ENCODE assay signal across 8 cellular contexts in genomic region chr17:979539-980405, GRCh38. TPM values are rescaled to one million over a fixed set of nuclear protein-coding genes. Genes with fewer than 3 reads are reported as not detected.
DNase-seq lines count a peak whose midpoint lies in the region; ATAC-seq and TF ChIP-seq lines count a peak whose summit lies in the region.

TSS of gene NXN (minus strand) at chr17:979776.

- H3K36me3 ChIP-seq in duodenal mucosa (ENCODE audit: control insufficient read depth in 1 of 2, insufficient read depth in 2 of 2, low read length in 2 of 2) (no peaks in the 10 kb centered on the region), lung (ENCODE audit: control insufficient read depth in 2 of 2, insufficient read depth in 2 of 2, low read length in 2 of 2) (no peaks in the 10 kb centered on the region)

- peak within 1 kb of the TSS; percentile 38 to 56 for H3K9ac ChIP-seq in duodenal mucosa (ENCODE audit: low read depth in 1 of 2, low read length in 2 of 2)

- H3K9me3 ChIP-seq in duodenal mucosa (ENCODE audit: control insufficient read depth in 1 of 2, low read length in 2 of 2) (no peaks in the 10 kb centered on the region), lung (ENCODE audit: control insufficient read depth in 2 of 2, insufficient read depth in 1 of 2, low read length in 1 of 2) (no peaks in the 10 kb centered on the region)

- H3K4me1 Mint-ChIP-seq in activated CD4-positive, alpha-beta memory T cell treated with anti-CD3 and anti-CD28 coated beads, Interleukin-2, amount 10 ng/mL, durations not matched to agents 7 days and 5 days: peaks cover 16% of the 10 kb centered on the region

- H3K27me3 ChIP-seq in duodenal mucosa (ENCODE audit: control insufficient read depth in 1 of 2, insufficient read depth in 2 of 2, low read length in 2 of 2) (peaks cover 12 to 20% of the 10 kb centered on the region in 2 donors), lung (ENCODE audit: control insufficient read depth, insufficient read depth) (no peaks in the 10 kb centered on the region)

- H3K4me3 ChIP-seq in duodenal mucosa (ENCODE audit: low read depth in 1 of 2, low read length in 2 of 2): peak within 1 kb of the TSS; percentile 55 to 62
- H3K4me3 ChIP-seq in lung: peak within 1 kb of the TSS; percentile 82

- H3K27me3 Mint-ChIP-seq in activated CD4-positive, alpha-beta memory T cell treated with anti-CD3 and anti-CD28 coated beads, Interleukin-2, amount 10 ng/mL, durations not matched to agents 7 days and 5 days: peaks cover 31% of the 10 kb centered on the region

- H3K4me1 ChIP-seq in duodenal mucosa (ENCODE audit: control insufficient read depth in 1 of 2, insufficient read depth in 2 of 2, low read length in 2 of 2): peaks cover 4 to 13% of the 10 kb centered on the region in 2 donors
- peaks cover 4 to 9% of the 10 kb centered on the region in 2 donors for H3K4me1 ChIP-seq in lung (ENCODE audit: control insufficient read depth in 2 of 2, insufficient read depth in 2 of 2, low read length in 2 of 2)

- H3K9me3 Mint-ChIP-seq in activated CD4-positive, alpha-beta memory T cell treated with anti-CD3 and anti-CD28 coated beads, Interleukin-2, amount 10 ng/mL, durations not matched to agents 7 days and 5 days: no peaks in the 10 kb centered on the region

- H3K4me3 Mint-ChIP-seq in activated CD4-positive, alpha-beta memory T cell treated with anti-CD3 and anti-CD28 coated beads, Interleukin-2, amount 10 ng/mL, durations not matched to agents 7 days and 5 days: peak within 1 kb of the TSS; percentile 67

- no peak within 1 kb of the TSS for H3K27ac Mint-ChIP-seq in activated CD4-positive, alpha-beta memory T cell treated with anti-CD3 and anti-CD28 coated beads, Interleukin-2, amount 10 ng/mL, durations not matched to agents 7 days and 5 days

- H3K36me3 Mint-ChIP-seq in activated CD4-positive, alpha-beta memory T cell treated with anti-CD3 and anti-CD28 coated beads, Interleukin-2, amount 10 ng/mL, durations not matched to agents 7 days and 5 days (ENCODE audit: low read depth): no peaks in the 10 kb centered on the region

- peak within 1 kb of the TSS; percentile 10 for H3K27ac ChIP-seq in duodenal mucosa (ENCODE audit: low read depth, low read length)
- peak within 1 kb of the TSS; percentile 77 for H3K27ac ChIP-seq in lung (ENCODE audit: low read depth in 1 of 2, low read length in 1 of 2)

- peak; percentile 70 for ATAC-seq in HG02970 (IDR thresholded peaks at IDR 0.05; ENCODE audit: low FRiP score, unreplicated experiment)
- peak; percentile 96 for ATAC-seq in lung (ENCODE audit: insufficient read depth, low FRiP score)

- POLR2A ChIA-PET in activated CD4-positive, alpha-beta memory T cell treated with anti-CD3 and anti-CD28 coated beads, Interleukin-2, amount 10 ng/mL, durations not matched to agents 7 days and 5 days (lab: Charles Lee): interaction anchor here (0.5 to 2.2 kb wide), 7 partner anchors 17 to 264 kb away, joined by 3 to 16 read pairs (median 4); partner anchors contain the start of genes GEMIN4, GLOD4, MRM3 and TIMM22

- CTCF ChIA-PET in activated CD4-positive, alpha-beta memory T cell treated with anti-CD3 and anti-CD28 coated beads, Interleukin-2, amount 10 ng/mL, durations not matched to agents 7 days and 5 days (lab: Charles Lee): interaction anchor here (0.6 to 3.0 kb wide), 8 partner anchors 17 to 261 kb away, joined by 3 to 42 read pairs (median 8); partner anchors contain the start of gene TIMM22

- DNase-seq in DMS 273 (lab: John Stamatoyannopoulos, UW; ENCODE audit: unreplicated experiment) (peak; percentile 87), DMS 273 treated with DMSO at 0.1 percent for 48 hours (lab: John Stamatoyannopoulos, UW) (no peak), NCI-H510A treated with DMSO at 0.1 percent for 48 hours (lab: John Stamatoyannopoulos, UW) (peak; percentile 10), lung (ENCODE audit: low spot score) (peak; percentile 87)
- peak; percentile 88 for DNase-seq in activated CD4-positive, alpha-beta memory T cell treated with anti-CD3 and anti-CD28 coated beads, Interleukin-2, amount 10 ng/mL, durations not matched to agents 7 days and 5 days
- peak; percentile 80 to 82 (median 82) for DNase-seq in stimulated activated CD4-positive, alpha-beta T cell treated with anti-CD3 and anti-CD28 coated beads, TNF-alpha, amount 100 ng/mL, for 24 hours (ENCODE audit: low read depth in 3 of 3)

- WGBS in lung, 2 donors: 1 to 2% methylated on average over 68 to 94 of the region's 94 CpGs

- no peak for TF ChIP-seq CTCF in lung (IDR thresholded peaks at IDR 0.05; ENCODE audit: control extremely low read depth, extremely low read depth)

RNA-seq across cellular contexts. Expression of gene NXN, which starts in this region (rescaled TPM):
- total RNA-seq in activated CD4-positive, alpha-beta memory T cell treated with anti-CD3 and anti-CD28 coated beads, Interleukin-2, amount 10 ng/mL, durations not matched to agents 7 days and 5 days: under 1 TPM; 0.23 to 0.30 TPM
- 10 to 100 TPM; 49.3 to 57.7 TPM for total RNA-seq in lung
- polyA plus RNA-seq in lung: 10 to 100 TPM; 17.6 to 30.5 TPM

Comparison
In these comparisons a context has a peak if more than half of its experiments do, and no peak if none do; other contexts are left out.
1. RNA of gene NXN (total RNA-seq): 49.3 to 57.7 TPM in lung; 0.23 to 0.30 TPM in activated CD4-positive, alpha-beta memory T cell treated with anti-CD3 and anti-CD28 coated beads, Interleukin-2, amount 10 ng/mL, durations not matched to agents 7 days and 5 days; every median in the first group is over 10 times any median in the second.
2. Peak in DNase-seq in activated CD4-positive, alpha-beta memory T cell treated with anti-CD3 and anti-CD28 coated beads, Interleukin-2, amount 10 ng/mL, durations not matched to agents 7 days and 5 days; RNA of the gene not detected or under 1 TPM.